Comparison of ENCODE assay signal across 14 cellular contexts in the genomic region with DNA sequence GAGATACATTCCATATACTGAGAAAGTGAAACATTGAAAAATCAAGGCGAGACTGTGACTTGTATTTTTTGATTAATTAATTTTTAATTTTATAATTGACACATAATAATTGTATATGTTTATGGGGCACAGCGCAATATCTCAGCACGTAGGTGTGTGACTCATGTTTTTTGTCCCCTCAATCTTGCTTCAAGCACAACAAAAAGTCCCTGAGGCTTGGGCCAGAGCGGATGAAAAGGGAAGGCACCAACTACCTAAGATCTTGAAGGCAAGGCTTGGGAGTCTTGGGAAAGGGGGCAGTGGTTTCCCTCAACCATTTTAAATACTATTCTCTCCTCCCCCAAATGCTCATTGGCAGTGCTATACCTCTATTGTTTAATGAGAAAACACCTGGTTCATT. TPM values are rescaled to one million over a fixed set of nuclear protein-coding genes. Genes with fewer than 3 reads are reported as not detected.
DNase-seq lines count a peak whose midpoint lies in the region; ATAC-seq lines count a peak whose summit lies in the region.
"Had no signal": no experiment of that assay in that cellular context is flagged by ENCODE, and none has a peak within 500 bp of the region (broad histone marks: within the 10 kb centered on the region; RNA-seq: fewer than 3 reads in every experiment).

No MANE protein-coding gene starts in this region.

- ATAC-seq in GM19397 (IDR thresholded peaks at IDR 0.05; ENCODE audit: unreplicated experiment) (peak; percentile 31), HG02840 (IDR thresholded peaks at IDR 0.05; ENCODE audit: low FRiP score, unreplicated experiment) (peak; percentile 49), HG03469 (IDR thresholded peaks at IDR 0.05; ENCODE audit: unreplicated experiment) (peak; percentile 43)
- ATAC-seq: activated naive CD4-positive, alpha-beta T cell treated with anti-CD3 and anti-CD28 coated beads, Interleukin-2, amount 50 U/mL, for 72 hours; right cardiac atrium had no signal

- no peak for DNase-seq in MG63
- DNase-seq in NCI-H69 (lab: John Stamatoyannopoulos, UW) = no peak
- no peak for DNase-seq in mucosa of gallbladder (ENCODE audit: low spot score)
- no peak for DNase-seq in mesenteric fat pad (ENCODE audit: low spot score)
- DNase-seq: activated CD4-positive, CD25-positive, alpha-beta regulatory T cell treated with anti-CD3 and anti-CD28 coated beads, Interleukin-2, amount 50 U/mL, for 72 hours; IMR-90; mesenchymal stem cell; right cardiac atrium had no signal

- H3K9me3 ChIP-seq in MG63 = no peaks in the 10 kb centered on the region

- H3K27me3 ChIP-seq in MG63 = no peaks in the 10 kb centered on the region

- no peak overlapping the region for H3K4me3 ChIP-seq in MG63
- H3K4me3 ChIP-seq: coronary artery had no signal

- H3K36me3 ChIP-seq in MG63 = no peaks in the 10 kb centered on the region

RNA-seq across cellular contexts. Expression of gene SGPP2, which starts 9.9 kb away (rescaled TPM):
- not detected in 2 replicates for total RNA-seq in MG63 (2014; rRNA removed; shearing (Covaris generic); ENCODE audit: low replicate concordance)
- total RNA-seq in mucosa of gallbladder = 44.8 TPM
- total RNA-seq in mesenteric fat pad = not detected
- total RNA-seq: glomerular endothelial cell, IMR-90 had no signal

Comparison
In these comparisons a context has a peak if more than half of its experiments do, and no peak if none do; other contexts are left out.
1. RNA of gene SGPP2, which starts 9.9 kb away (total RNA-seq): 44.8 TPM in mucosa of gallbladder (single experiment); not detected in MG63 and not detected in mesenteric fat pad (single experiment); every median in the first group is over 10 times any median in the second.
2. Peak in every context shown above with its lines, with median percentiles within 50 percentile points of each other: ATAC-seq.